In genomic region chr12:98644433-98644711, GRCh38 we compare ENCODE assay signal across 8 cellular contexts. TPM values are rescaled to one million over a fixed set of nuclear protein-coding genes. Genes with fewer than 3 reads are reported as not detected.
DNase-seq lines count a peak whose midpoint lies in the region; ATAC-seq and TF ChIP-seq lines count a peak whose summit lies in the region.

No MANE protein-coding gene starts in this region.

- H3K9me3 Mint-ChIP-seq in CD8-positive, alpha-beta T cell: no peaks in the 10 kb centered on the region
- H3K9me3 Mint-ChIP-seq in glutamatergic neuron (ENCODE audit: unreplicated experiment): peaks cover 7% of the 10 kb centered on the region

- POLR2A ChIA-PET in CD8-positive, alpha-beta T cell (lab: Charles Lee): interaction anchor here (1.0 to 3.4 kb wide), 3 partner anchors 10 to 128 kb away, joined by 3 to 30 read pairs (median 3); partner anchors contain the start of gene SLC25A3

- H3K36me3 ChIP-seq in CD8-positive, alpha-beta T cell (ENCODE audit: insufficient read depth, low read length): no peaks in the 10 kb centered on the region

- H3K4me3 ChIP-seq in CD8-positive, alpha-beta T cell (ENCODE audit: low read depth, low read length): peak overlapping the region; percentile 99
- peak overlapping the region; percentile 88 for H3K4me3 ChIP-seq in retinal pigment epithelial cell (ENCODE audit: low read length)

- peaks cover 24% of the 10 kb centered on the region for H3K36me3 Mint-ChIP-seq in CD8-positive, alpha-beta T cell
- no peaks in the 10 kb centered on the region for H3K36me3 Mint-ChIP-seq in glutamatergic neuron (ENCODE audit: unreplicated experiment)

- peaks cover 45% of the 10 kb centered on the region for H3K4me1 Mint-ChIP-seq in CD8-positive, alpha-beta T cell (ENCODE audit: low read depth)
- H3K4me1 Mint-ChIP-seq in glutamatergic neuron (ENCODE audit: low read depth, unreplicated experiment): no peaks in the 10 kb centered on the region

- peak; percentile 7 for ATAC-seq in CD8-positive, alpha-beta T cell
- peak; percentile 8 for ATAC-seq in GM19043 (IDR thresholded peaks at IDR 0.05; ENCODE audit: low read depth, unreplicated experiment)
- ATAC-seq in HG03175 (IDR thresholded peaks at IDR 0.05; ENCODE audit: unreplicated experiment): peak; percentile 27

- H3K9me3 ChIP-seq in CD8-positive, alpha-beta T cell (ENCODE audit: low read length): no peaks in the 10 kb centered on the region

- no peak for TF ChIP-seq CTCF in CD8-positive, alpha-beta T cell (IDR thresholded peaks at IDR 0.05)
- TF ChIP-seq CTCF in glutamatergic neuron (IDR thresholded peaks at IDR 0.05; ENCODE audit: partially characterized antibody, unreplicated experiment) (no peak), retinal pigment epithelial cell (conservative IDR thresholded peaks at IDR 0.05; ENCODE audit: low read depth, low read length) (peak; percentile 10)

- DNase-seq in CD8-positive, alpha-beta T cell: peak in 2 of 7 experiments; percentile 8 to 18
- DNase-seq in UCSD-AML1 (lab: John Stamatoyannopoulos, UW; ENCODE audit: unreplicated experiment) (peak; percentile 78), glutamatergic neuron (peak; percentile 67), retinal pigment epithelial cell (ENCODE audit: low read depth) (no peak), cerebellum (ENCODE audit: low spot score) (no peak), NCI-H1436 treated with DMSO at 0.1 percent for 48 hours (lab: John Stamatoyannopoulos, UW) (no peak)

- peak overlapping the region; percentile 94 for H3K27ac Mint-ChIP-seq in CD8-positive, alpha-beta T cell
- peak overlapping the region; percentile 87 for H3K27ac Mint-ChIP-seq in glutamatergic neuron (ENCODE audit: unreplicated experiment)

- H3K4me1 ChIP-seq in CD8-positive, alpha-beta T cell (ENCODE audit: insufficient read depth, low read length): peaks cover 14% of the 10 kb centered on the region

- H3K27me3 Mint-ChIP-seq in CD8-positive, alpha-beta T cell (ENCODE audit: low read depth): no peaks in the 10 kb centered on the region
- H3K27me3 Mint-ChIP-seq in glutamatergic neuron (ENCODE audit: unreplicated experiment): peaks cover 6% of the 10 kb centered on the region

- H3K27me3 ChIP-seq in CD8-positive, alpha-beta T cell (ENCODE audit: insufficient read depth, low read length): no peaks in the 10 kb centered on the region

- CTCF ChIA-PET in CD8-positive, alpha-beta T cell (lab: Charles Lee): interaction anchor here (1.6 kb wide), 1 partner anchor 78 kb away, joined by 6 read pairs; no protein-coding TSS in a partner anchor

- H3K4me3 Mint-ChIP-seq in CD8-positive, alpha-beta T cell: peak overlapping the region; percentile 99
- H3K4me3 Mint-ChIP-seq in glutamatergic neuron (ENCODE audit: unreplicated experiment): peak overlapping the region; percentile 93

- intact Hi-C loops in CD8-positive, alpha-beta T cell (cut with DNase I, micrococcal nuclease): loop anchor here (1.0 to 10.0 kb wide), 4 partner anchors 51 to 1740 kb away; partner anchors contain the start of genes SLC25A3 (in 2 of the 2) and NEDD1 (in 1 of the 2)

- peak overlapping the region; percentile 60 for H3K27ac ChIP-seq in CD8-positive, alpha-beta T cell (ENCODE audit: low read depth, low read length)

RNA-seq across cellular contexts. Expression of gene IKBIP, which starts 0.2 kb away (rescaled TPM):
- 1 to 10 TPM; 1.4 to 1.9 TPM for total RNA-seq in CD8-positive, alpha-beta T cell
- total RNA-seq in glutamatergic neuron (ENCODE audit: unreplicated experiment) (6.1 TPM), cerebellum (9.6 TPM)

RNA-seq across cellular contexts. Expression of gene APAF1, which starts 0.7 kb away (rescaled TPM):
- total RNA-seq in CD8-positive, alpha-beta T cell: 10 to 100 TPM; 10.5 to 11.9 TPM
- 20.8 TPM for total RNA-seq in glutamatergic neuron (ENCODE audit: unreplicated experiment)
- 38.2 TPM for total RNA-seq in cerebellum

RNA-seq across cellular contexts. Expression of gene SLC25A3, which starts 50.9 kb away (rescaled TPM):
- total RNA-seq in CD8-positive, alpha-beta T cell: 100 to 1,000 TPM; 686 TPM
- total RNA-seq in glutamatergic neuron (ENCODE audit: unreplicated experiment) (481 TPM), cerebellum (237 TPM)

Comparison
In these comparisons a context has a peak if more than half of its experiments do, and no peak if none do; other contexts are left out.
1. DNase-seq: peak in UCSD-AML1 (single experiment) and glutamatergic neuron (single experiment); none in retinal pigment epithelial cell (single experiment), cerebellum (single experiment) and NCI-H1436 treated with DMSO at 0.1 percent for 48 hours (single experiment).
2. Peak in every context shown above with its lines, with median percentiles within 50 percentile points of each other: ATAC-seq.